In genomic region chr14:70906785-70907171, GRCh38 we compare ENCODE assay signal across 8 cellular contexts. TPM values are rescaled to one million over a fixed set of nuclear protein-coding genes. Genes with fewer than 3 reads are reported as not detected.
A peak's percentile ranks its signal among the peaks of the same experiment; 100 is the strongest.
DNase-seq lines count a peak whose midpoint lies in the region; ATAC-seq and TF ChIP-seq lines count a peak whose summit lies in the region.

No MANE protein-coding gene starts in this region.

- peak overlapping the region; percentile 96 for H3K4me3 Mint-ChIP-seq in HFFc6

- intact Hi-C loops in ascending aorta (cut with DNase I) = loop anchor here (1.0 to 5.0 kb wide), 3 partner anchors 66 to 1139 kb away; partner anchors contain the start of gene SRSF5

- no peaks in the 10 kb centered on the region; the same call in 1 of the 2 replicates for H3K36me3 Mint-ChIP-seq in HFFc6 (ENCODE audit: low read depth)

- DNase-seq in AG04450 (ENCODE audit: low read depth, low spot score) (no peak), HFFc6 (no peak), ascending aorta (ENCODE audit: low spot score in 2 of 2) (no peak), thoracic aorta (ENCODE audit: low spot score) (no peak), NCI-H345 treated with DMSO at 0.1 percent for 48 hours (lab: John Stamatoyannopoulos, UW; ENCODE audit: unreplicated experiment) (no peak)
- DNase-seq in NK-92 treated with Interleukin-12 subunit alpha and Interleukin-12 subunit beta, amount 100 ng/mL, for 24 hours (lab: John Stamatoyannopoulos, UW) = no peak

- peaks cover 13 to 24% of the 10 kb centered on the region in 2 donors for H3K4me1 ChIP-seq in ascending aorta
- peaks cover 28 to 35% of the 10 kb centered on the region in 2 donors for H3K4me1 ChIP-seq in thoracic aorta (ENCODE audit: control insufficient read depth in 1 of 2, low read depth in 2 of 2)

- H3K9me3 ChIP-seq in AG04450 (ENCODE audit: control insufficient read depth, insufficient read depth, low read length) (no peaks in the 10 kb centered on the region; the same call in 1 of the 2 replicates), ascending aorta (no peaks in the 10 kb centered on the region), thoracic aorta (no peaks in the 10 kb centered on the region)

- POLR2A ChIA-PET in AG04450 (lab: Yijun Ruan, JAX) = interaction anchor here (0.6 to 2.0 kb wide), 5 partner anchors 8 to 85 kb away, joined by 3 to 8 read pairs (median 3); no protein-coding TSS in a partner anchor

- peaks cover 70% of the 10 kb centered on the region for H3K4me1 Mint-ChIP-seq in HFFc6 (ENCODE audit: low read depth)

- TF ChIP-seq CTCF in AG04450 (IDR thresholded peaks at IDR 0.05; ENCODE audit: low read depth, low read length) (no peak), HFFc6 (IDR thresholded peaks at IDR 0.05) (no peak), ascending aorta (IDR thresholded peaks at IDR 0.05) (no peak), thoracic aorta (IDR thresholded peaks at IDR 0.05) (no peak)

- H3K36me3 ChIP-seq in ascending aorta = no peaks in the 10 kb centered on the region
- H3K36me3 ChIP-seq in thoracic aorta = no peaks in the 10 kb centered on the region

- CTCF ChIA-PET in AG04450 (lab: Charles Lee) = interaction anchor here (0.6 to 4.3 kb wide), 29 partner anchors 9 to 846 kb away, joined by 3 to 66 read pairs (median 7); no protein-coding TSS in a partner anchor

- H3K4me3 ChIP-seq in AG04450 (ENCODE audit: low read depth, low read length) (peak overlapping the region; percentile 89), ascending aorta (peak overlapping the region; percentile 93), thoracic aorta (peak overlapping the region; percentile 89)

- H3K27ac Mint-ChIP-seq in HFFc6 = peak overlapping the region; percentile 85

- H3K27me3 Mint-ChIP-seq in HFFc6 (ENCODE audit: insufficient read depth) = peaks cover 5% of the 10 kb centered on the region

- H3K9me3 Mint-ChIP-seq in HFFc6 = no peaks in the 10 kb centered on the region

- H3K27me3 ChIP-seq in AG04450 (ENCODE audit: control insufficient read depth, insufficient read depth, low read length) = no peaks in the 10 kb centered on the region
- H3K27me3 ChIP-seq in ascending aorta = no peaks in the 10 kb centered on the region
- no peaks in the 10 kb centered on the region for H3K27me3 ChIP-seq in layer of hippocampus (ENCODE audit: control insufficient read depth, insufficient read depth, low read length)
- no peaks in the 10 kb centered on the region for H3K27me3 ChIP-seq in thoracic aorta (replicated peaks; ENCODE audit: insufficient read depth)

- H3K27ac ChIP-seq in AG04450 (ENCODE audit: low read depth, low read length) (peak overlapping the region; percentile 77), ascending aorta (peak overlapping the region; percentile 96 to 99), layer of hippocampus (ENCODE audit: low read depth, low read length) (peak overlapping the region; percentile 82), thoracic aorta (peak overlapping the region; percentile 92 to 96)

- ATAC-seq in thoracic aorta (ENCODE audit: insufficient number of reproducible peaks, low FRiP score, low read depth) = peak; percentile 18
- no peak for ATAC-seq in GM21825 (IDR thresholded peaks at IDR 0.05; ENCODE audit: unreplicated experiment)

RNA-seq across cellular contexts. Expression of gene PCNX1, which starts 0.5 kb away (rescaled TPM):
- polyA plus RNA-seq in AG04450 (2011; rRNA removed) = 47.1 and 54.2 TPM in 2 replicates
- 144 and 163 TPM in 2 replicates for polyA minus RNA-seq in AG04450 (2011; rRNA and poly(A)+ RNA removed)
- 10 to 100 TPM; 35.1 to 49.6 (median 41.1) TPM for total RNA-seq in HFFc6 (2021; fragmentation: NEBNext Ultra II Directional; extraction: Animal tissue kit (Norgen Biotek cat#: 25700))
- total RNA-seq in ascending aorta (73.1 TPM), thoracic aorta (10 to 100 TPM; 52.3 to 85.9 TPM)
